ENCODE assay signal across 22 cellular contexts in genomic region chr9:8349369-8349768, GRCh38.
"Had no signal": no experiment of that assay in that cellular context is flagged by ENCODE, and none has a peak within 500 bp of the region (broad histone marks: within the 10 kb centered on the region; RNA-seq: fewer than 3 reads in every experiment).

No MANE protein-coding gene starts in this region.

- H3K4me3 ChIP-seq: ascending aorta, esophagus muscularis mucosa, gastrocnemius medialis, mucosa of descending colon, sigmoid colon, upper lobe of right lung had no signal

- H3K27me3 ChIP-seq: ascending aorta, brain microvascular endothelial cell, esophagus muscularis mucosa, gastrocnemius medialis, sigmoid colon, upper lobe of right lung had no signal

- H3K27ac ChIP-seq: ascending aorta, brain microvascular endothelial cell, esophagus muscularis mucosa, gastrocnemius medialis, sigmoid colon, upper lobe of right lung, VCaP had no signal

- H3K4me1 ChIP-seq: esophagus muscularis mucosa, gastrocnemius medialis, sigmoid colon, upper lobe of right lung had no signal

- ATAC-seq: activated CD4-positive, CD25-positive, alpha-beta regulatory T cell treated with anti-CD3 and anti-CD28 coated beads, Interleukin-2, amount 50 U/mL, for 24 hours; activated CD8-positive, alpha-beta memory T cell treated with anti-CD3 and anti-CD28 coated beads, Interleukin-2, amount 10 ng/mL, durations not matched to agents 7 days and 5 days; activated CD8-positive, alpha-beta T cell treated with anti-CD3 and anti-CD28 coated beads for 36 hours; activated naive CD8-positive, alpha-beta T cell treated with anti-CD3 and anti-CD28 coated beads, Interleukin-2, amount 50 U/mL, for 24 hours; gastrocnemius medialis; mucosa of descending colon; upper lobe of right lung had no signal

- H3K36me3 ChIP-seq: ascending aorta, brain microvascular endothelial cell, esophagus muscularis mucosa, gastrocnemius medialis, sigmoid colon, upper lobe of right lung had no signal

- DNase-seq: activated CD4-positive, alpha-beta T cell treated with anti-CD3 and anti-CD28 coated beads, Interleukin-2, amount 10 ng/mL, durations not matched to agents 24 days and 14 days; activated CD8-positive, alpha-beta memory T cell treated with anti-CD3 and anti-CD28 coated beads, Interleukin-2, amount 10 ng/mL, durations not matched to agents 7 days and 5 days; activated CD8-positive, alpha-beta T cell treated with anti-CD3 and anti-CD28 coated beads for 36 hours; activated effector memory CD4-positive, alpha-beta T cell treated with anti-CD3 and anti-CD28 coated beads, Interleukin-2, amount 50 U/mL, for 16 hours; activated naive CD4-positive, alpha-beta T cell treated with anti-CD3 and anti-CD28 coated beads, Interleukin-2, amount 10 ng/mL, durations not matched to agents 7 days and 5 days; activated naive CD8-positive, alpha-beta T cell treated with anti-CD3 and anti-CD28 coated beads, Interleukin-2, amount 50 U/mL, for 24 hours; activated T-cell treated with anti-CD3 and anti-CD28 coated beads for 4 hours; brain microvascular endothelial cell; central memory CD4-positive, alpha-beta T cell; gastrocnemius medialis; mucosa of descending colon; occipital lobe; posterior cingulate gyrus; sigmoid colon; stimulated activated CD4-positive, alpha-beta T cell treated with anti-CD3 and anti-CD28 coated beads, Interleukin-2, amount 100 ng/mL, for 48 hours; stimulated activated naive CD4-positive, alpha-beta T cell; T-helper 2 cell; upper lobe of right lung had no signal

- H3K9me3 ChIP-seq: ascending aorta, esophagus muscularis mucosa, gastrocnemius medialis, mucosa of descending colon, sigmoid colon, upper lobe of right lung had no signal
